11 cellular contexts compared by ENCODE assay signal in the genomic region with DNA sequence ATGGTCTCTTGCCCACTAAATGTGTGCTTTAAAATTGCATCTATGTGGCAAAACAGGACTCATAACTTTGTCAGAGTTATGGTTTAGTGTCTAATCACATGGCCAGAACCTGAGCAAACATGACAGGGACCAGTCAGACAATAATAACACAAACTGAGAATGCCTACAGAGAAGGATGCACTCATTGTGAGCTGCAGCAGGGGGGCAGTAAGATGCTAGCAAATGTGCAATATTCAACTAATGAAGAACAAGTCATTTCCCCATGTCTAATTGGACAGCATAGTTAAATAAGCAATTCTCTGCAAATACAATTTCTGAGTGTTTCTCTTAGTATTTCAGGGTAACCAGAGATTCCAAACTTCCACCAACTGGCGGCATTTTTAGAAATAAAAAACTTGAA. TPM values are rescaled to one million over a fixed set of nuclear protein-coding genes. Genes with fewer than 3 reads are reported as not detected.
DNase-seq lines count a peak whose midpoint lies in the region; ATAC-seq and TF ChIP-seq lines count a peak whose summit lies in the region.
"Had no signal": no experiment of that assay in that cellular context is flagged by ENCODE, and none has a peak within 500 bp of the region (broad histone marks: within the 10 kb centered on the region; RNA-seq: fewer than 3 reads in every experiment).

No MANE protein-coding gene starts in this region.

- H3K27ac ChIP-seq in SK-N-SH (ENCODE audit: low read depth in 2 of 2, low read length in 1 of 2), result no peak overlapping the region
- no peak overlapping the region for H3K27ac ChIP-seq in esophagus muscularis mucosa (replicated peaks in 1 of 4)
- no peak overlapping the region for H3K27ac ChIP-seq in tibial nerve
- H3K27ac ChIP-seq in tibial artery, result no peak overlapping the region
- H3K27ac ChIP-seq in effector memory CD4-positive, alpha-beta T cell (ENCODE audit: insufficient read depth, low read length, poor library complexity, severe bottlenecking), result no peak overlapping the region

- H3K27me3 ChIP-seq in SK-N-SH (ENCODE audit: insufficient read depth) (peaks cover 2% of the 10 kb centered on the region; the same call in 1 of the 2 replicates), esophagus muscularis mucosa (no peaks in the 10 kb centered on the region), tibial nerve (no peaks in the 10 kb centered on the region), tibial artery (no peaks in the 10 kb centered on the region)
- H3K27me3 ChIP-seq in effector memory CD4-positive, alpha-beta T cell (replicated peaks; ENCODE audit: control insufficient read depth, insufficient read depth, low read length, poor library complexity, severe bottlenecking), result no peaks in the 10 kb centered on the region

- POLR2A ChIA-PET in SK-N-SH (lab: Yijun Ruan, JAX), result no interaction called here

- TF ChIP-seq EP300 in SK-N-SH (IDR thresholded peaks at IDR 0.05; ENCODE audit: borderline replicate concordance in 1 of 2, low read depth in 1 of 2, low read length in 1 of 2), result no peak
- TF ChIP-seq EP300 in esophagus muscularis mucosa (IDR thresholded peaks at IDR 0.05), result no peak
- no peak for TF ChIP-seq EP300 in tibial nerve (IDR thresholded peaks at IDR 0.05)

- H3K9me3 ChIP-seq in SK-N-SH, result no peaks in the 10 kb centered on the region
- H3K9me3 ChIP-seq in esophagus muscularis mucosa, result no peaks in the 10 kb centered on the region
- no peaks in the 10 kb centered on the region for H3K9me3 ChIP-seq in tibial nerve
- H3K9me3 ChIP-seq in tibial artery, result no peaks in the 10 kb centered on the region
- no peaks in the 10 kb centered on the region for H3K9me3 ChIP-seq in effector memory CD4-positive, alpha-beta T cell (ENCODE audit: control insufficient read depth, low read length)
- H3K9me3 ChIP-seq: Caco-2 had no signal

- no peak overlapping the region for H2AFZ ChIP-seq in SK-N-SH (ENCODE audit: low read depth)

- no peaks in the 10 kb centered on the region for H3K36me3 ChIP-seq in SK-N-SH (replicated peaks in 1 of 2; ENCODE audit: control insufficient read depth in 1 of 2, insufficient read depth in 2 of 2, low read length in 1 of 2)
- H3K36me3 ChIP-seq in esophagus muscularis mucosa, result no peaks in the 10 kb centered on the region
- no peaks in the 10 kb centered on the region for H3K36me3 ChIP-seq in tibial nerve
- H3K36me3 ChIP-seq in tibial artery, result no peaks in the 10 kb centered on the region
- no peaks in the 10 kb centered on the region for H3K36me3 ChIP-seq in effector memory CD4-positive, alpha-beta T cell (ENCODE audit: control insufficient read depth, insufficient read depth, low read length)

- CTCF ChIA-PET in SK-N-SH (lab: Yijun Ruan, JAX), result interaction anchor here (0.9 to 1.1 kb wide), 2 partner anchors 823 to 1212 kb away, joined by 3 to 4 read pairs; no protein-coding TSS in a partner anchor

- H4K20me1 ChIP-seq in SK-N-SH (ENCODE audit: insufficient read depth), result no peaks in the 10 kb centered on the region

- TF ChIP-seq POLR2A in NB4 (IDR thresholded peaks at IDR 0.05; ENCODE audit: extremely low read depth, insufficient read length) (no peak), esophagus muscularis mucosa (IDR thresholded peaks at IDR 0.05; ENCODE audit: low read depth) (no peak), tibial nerve (IDR thresholded peaks at IDR 0.05) (no peak)

- no peaks in the 10 kb centered on the region for H3K79me2 ChIP-seq in SK-N-SH (ENCODE audit: insufficient read depth)

- 19% methylated on average over 1 of the region's 1 CpG for WGBS in SK-N-SH (ENCODE audit: low lambda C conversion rate)
- 88% methylated on average over 1 of the region's 1 CpG for WGBS in esophagus muscularis mucosa
- 88 to 91% methylated on average over 1 of the region's 1 CpG for WGBS in tibial nerve, 2 donors

- DNase-seq in SK-N-SH (no peak), NB4 (ENCODE audit: low read depth) (peak; percentile 17), esophagus muscularis mucosa (ENCODE audit: extremely low spot score) (no peak), tibial nerve (ENCODE audit: low spot score in 2 of 2) (no peak), tibial artery (no peak)
- no peak for DNase-seq in effector memory CD4-positive, alpha-beta T cell
- DNase-seq: NCI-H2171 treated with DMSO at 0.1 percent for 48 hours, posterior cingulate gyrus had no signal

- H3K4me1 ChIP-seq in SK-N-SH (ENCODE audit: control insufficient read depth in 1 of 2, insufficient read depth in 2 of 2, low read depth in 1 of 2, low read length in 1 of 2), result no peaks in the 10 kb centered on the region
- H3K4me1 ChIP-seq in esophagus muscularis mucosa, result no peaks in the 10 kb centered on the region
- H3K4me1 ChIP-seq in tibial nerve, result peaks cover 0 to 5% (median 0%) of the 10 kb centered on the region in 4 donors
- peaks cover 0 to 3% (median 0%) of the 10 kb centered on the region in 4 donors for H3K4me1 ChIP-seq in tibial artery
- H3K4me1 ChIP-seq in effector memory CD4-positive, alpha-beta T cell (ENCODE audit: control insufficient read depth, insufficient read depth, low read length, poor library complexity, severe bottlenecking), result no peaks in the 10 kb centered on the region
- H3K4me1 ChIP-seq: Caco-2 had no signal

- no peaks in the 10 kb centered on the region for H3F3A ChIP-seq in SK-N-SH (replicated peaks; ENCODE audit: insufficient read depth)

- no peaks in the 10 kb centered on the region for H3K9me2 ChIP-seq in SK-N-SH

- peak; percentile 18; the same call in 1 of the 2 replicates for TF ChIP-seq CTCF in SK-N-SH (IDR thresholded peaks at IDR 0.05)
- TF ChIP-seq CTCF in NB4 (IDR thresholded peaks at IDR 0.05; ENCODE audit: low read depth, low read length), result no peak
- peak in 2 of 3 experiments; percentile 9 to 16 for TF ChIP-seq CTCF in esophagus muscularis mucosa (IDR thresholded peaks at IDR 0.05)
- peak in 4 of 5 experiments; percentile 12 to 30 (median 16) for TF ChIP-seq CTCF in tibial nerve (IDR thresholded peaks at IDR 0.05)
- no peak for TF ChIP-seq CTCF in tibial artery (IDR thresholded peaks at IDR 0.05)

- no peak overlapping the region for H3K4me3 ChIP-seq in SK-N-SH (ENCODE audit: low read depth in 2 of 2, low read length in 1 of 2)
- H3K4me3 ChIP-seq in NB4 (ENCODE audit: low read depth, low read length), result no peak overlapping the region
- no peak overlapping the region for H3K4me3 ChIP-seq in esophagus muscularis mucosa
- no peak overlapping the region for H3K4me3 ChIP-seq in tibial nerve
- no peak overlapping the region for H3K4me3 ChIP-seq in tibial artery
- H3K4me3 ChIP-seq in effector memory CD4-positive, alpha-beta T cell (ENCODE audit: insufficient read depth, low read depth, low read length, poor library complexity, severe bottlenecking), result no peak overlapping the region

- TF ChIP-seq RAD21 in SK-N-SH (IDR thresholded peaks at IDR 0.05; ENCODE audit: low read length), result peak; percentile 31

- no peak overlapping the region for H3K4me2 ChIP-seq in SK-N-SH

- no peak overlapping the region for H3K9ac ChIP-seq in SK-N-SH

- intact Hi-C loops in esophagus muscularis mucosa (cut with DNase I), result loop anchor here (5.0 to 10.0 kb wide), 2 partner anchors 853 to 1211 kb away; partner anchors contain the start of gene HAO2
- intact Hi-C loops in tibial artery (cut with DNase I; ENCODE audit: low total_unique reads), result loop anchor here (5.0 kb wide), 1 partner anchor 853 kb away; no protein-coding TSS in a partner anchor

- ATAC-seq in SK-N-SH treated with all-trans-retinoic acid at 6 μM for 48 hours (no peak), HG02678 (IDR thresholded peaks at IDR 0.05; ENCODE audit: unreplicated experiment) (no peak)

TF ChIP-seq in SK-N-SH, 30 proteins besides CTCF, POLR2A, EP300 and RAD21 (continues in another document):
- TF ChIP-seq MEF2A (IDR thresholded peaks at IDR 0.05; ENCODE audit: borderline replicate concordance, low read depth) (no peak), NRF1 (IDR thresholded peaks at IDR 0.05; ENCODE audit: low read depth, low read length) (no peak)

TF ChIP-seq in SK-N-SH treated with all-trans-retinoic acid at 6 μM for 48 hours, 23 proteins besides CTCF, POLR2A, EP300 and RAD21 (continues in another document):
- TF ChIP-seq ISL1 (CRISPR knock-in tag; IDR thresholded peaks at IDR 0.05), result no peak
- TF ChIP-seq ZNF565 (CRISPR knock-in tag; conservative IDR thresholded peaks at IDR 0.05; ENCODE audit: low read depth), result no peak
- no peak for TF ChIP-seq TOX (CRISPR knock-in tag; IDR thresholded peaks at IDR 0.05; ENCODE audit: borderline replicate concordance)
- TF ChIP-seq ARNTL (CRISPR knock-in tag; IDR thresholded peaks at IDR 0.05; ENCODE audit: borderline replicate concordance, low read depth), result no peak
- no peak for TF ChIP-seq TCF4 (CRISPR knock-in tag; IDR thresholded peaks at IDR 0.05; ENCODE audit: borderline replicate concordance)
- no peak for TF ChIP-seq ZNF70 (CRISPR knock-in tag; IDR thresholded peaks at IDR 0.05)
- TF ChIP-seq ZNF8 (CRISPR knock-in tag; IDR thresholded peaks at IDR 0.05), result no peak
- TF ChIP-seq OSR1 (CRISPR knock-in tag; IDR thresholded peaks at IDR 0.05), result no peak
- no peak for TF ChIP-seq ZFP3 (CRISPR knock-in tag; IDR thresholded peaks at IDR 0.05)
- TF ChIP-seq BACH2 (CRISPR knock-in tag; IDR thresholded peaks at IDR 0.05; ENCODE audit: borderline replicate concordance), result no peak
- TF ChIP-seq CSDC2 (CRISPR knock-in tag; IDR thresholded peaks at IDR 0.05), result no peak
- TF ChIP-seq PATZ1 (CRISPR knock-in tag; IDR thresholded peaks at IDR 0.05; ENCODE audit: borderline replicate concordance), result no peak
- no peak for TF ChIP-seq ZC3H10 (CRISPR knock-in tag; IDR thresholded peaks at IDR 0.05)
- TF ChIP-seq PPARA (CRISPR knock-in tag; IDR thresholded peaks at IDR 0.05; ENCODE audit: borderline replicate concordance), result no peak

RNA-seq across cellular contexts. Expression of gene SPAG17, which starts 30.8 kb away (rescaled TPM):
- not detected in 2 replicates for polyA plus RNA-seq in SK-N-SH (2012; rRNA removed)
- polyA plus RNA-seq in SK-N-SH (2012; cell fraction: cytosol; rRNA removed), result not detected in 2 replicates
- polyA plus RNA-seq in SK-N-SH (2012; cell fraction: nucleus; rRNA removed), result not detected in 2 replicates
- under 1 TPM in 2 of 4 donors, not detected in 2; 0.17 to 0.23 TPM for total RNA-seq in esophagus muscularis mucosa
- total RNA-seq in tibial nerve, result 1 to 10 TPM in 2 of 4 donors, under 1 TPM in 2; under 0.01 to 4.2 (median 1.2) TPM
- total RNA-seq: Caco-2 had no signal

Comparison
In these comparisons a context has a peak if more than half of its experiments do, and no peak if none do; other contexts are left out.
1. CTCF ChIP-seq: peak in SK-N-SH (single experiment), esophagus muscularis mucosa (2 of 3) and tibial nerve (4 of 5); none in NB4 (single experiment) and tibial artery (0 of 2).